13 cellular contexts compared by ENCODE assay signal in the genomic region with DNA sequence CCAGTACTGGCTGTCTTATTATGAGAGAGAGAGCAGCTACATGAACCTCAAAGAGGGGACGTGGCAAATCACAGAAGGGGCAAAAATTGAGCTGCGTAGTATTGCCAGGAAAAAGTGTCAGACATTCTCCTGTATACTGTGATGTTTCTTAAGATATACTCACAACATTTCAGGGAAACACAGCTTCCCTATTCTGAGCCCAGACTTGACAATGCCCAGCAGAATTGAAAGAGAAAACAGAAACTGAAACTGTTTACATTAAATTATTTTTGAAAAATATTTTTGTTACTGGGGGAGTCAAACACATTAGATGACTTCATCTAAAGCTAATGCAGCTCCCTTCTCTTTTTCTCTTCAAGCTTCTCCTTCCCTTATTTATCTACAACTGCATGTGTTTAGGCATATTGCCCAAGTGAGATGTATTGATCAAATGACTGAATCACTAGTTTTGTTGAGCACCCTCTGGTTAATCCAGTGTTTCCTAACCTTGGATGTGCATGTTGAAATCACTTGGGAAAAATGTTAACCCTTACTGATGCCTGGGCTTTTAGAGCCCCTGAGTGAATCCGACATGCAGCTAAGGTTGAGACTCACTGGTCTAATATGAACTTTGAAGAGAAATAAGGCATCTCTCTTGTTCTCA. TPM values are rescaled to one million over a fixed set of nuclear protein-coding genes. Genes with fewer than 3 reads are reported as not detected.
DNase-seq lines count a peak whose midpoint lies in the region; ATAC-seq and TF ChIP-seq lines count a peak whose summit lies in the region.
"Had no signal": no experiment of that assay in that cellular context is flagged by ENCODE, and none has a peak within 500 bp of the region (broad histone marks: within the 10 kb centered on the region; RNA-seq: fewer than 3 reads in every experiment).

No MANE protein-coding gene starts in this region.

- H3K4me1 Mint-ChIP-seq in GM23338 = no peaks in the 10 kb centered on the region

- ATAC-seq in SK-N-SH treated with all-trans-retinoic acid at 6 μM for 48 hours (no peak; the same call in 1 of the 3 replicates), HG02798 (IDR thresholded peaks at IDR 0.05; ENCODE audit: poor library complexity, unreplicated experiment) (peak; percentile 60), GM23338 (no peak)

- H3K27ac ChIP-seq in SK-N-SH (ENCODE audit: low read depth in 2 of 2, low read length in 1 of 2) (no peak overlapping the region), GM23338 (ENCODE audit: low read depth) (no peak overlapping the region)
- H3K27ac ChIP-seq: upper lobe of left lung had no signal

- H3K4me2 ChIP-seq in SK-N-SH (0 out of 2 replicates have a peak overlapping the region, but pooled peaks have one; percentile 24), GM23338 (no peak overlapping the region)

- no peaks in the 10 kb centered on the region for H3K9me3 Mint-ChIP-seq in GM23338

- H3K9me3 ChIP-seq in SK-N-SH = no peaks in the 10 kb centered on the region
- H3K9me3 ChIP-seq: upper lobe of left lung had no signal

- H4K20me1 ChIP-seq in SK-N-SH (ENCODE audit: insufficient read depth) = no peaks in the 10 kb centered on the region
- no peaks in the 10 kb centered on the region for H4K20me1 ChIP-seq in GM23338 (replicated peaks; ENCODE audit: insufficient read depth)

- H3K9me2 ChIP-seq in SK-N-SH (no peaks in the 10 kb centered on the region), GM23338 (ENCODE audit: insufficient read depth) (no peaks in the 10 kb centered on the region)

- CTCF ChIA-PET in SK-N-SH (lab: Yijun Ruan, JAX) = interaction anchor here (1.1 to 4.8 kb wide), 6 partner anchors 25 to 396 kb away, joined by 3 to 23 read pairs (median 4); no protein-coding TSS in a partner anchor

- H3K36me3 ChIP-seq in SK-N-SH (replicated peaks in 1 of 2; ENCODE audit: control insufficient read depth in 1 of 2, insufficient read depth in 2 of 2, low read length in 1 of 2) = no peaks in the 10 kb centered on the region
- H3K36me3 ChIP-seq in GM23338 (ENCODE audit: insufficient read depth) = no peaks in the 10 kb centered on the region
- H3K36me3 ChIP-seq: upper lobe of left lung had no signal

- H3K36me3 Mint-ChIP-seq in GM23338 (ENCODE audit: low read depth) = no peaks in the 10 kb centered on the region

- H3K79me2 ChIP-seq in SK-N-SH (ENCODE audit: insufficient read depth) (no peaks in the 10 kb centered on the region), GM23338 (replicated peaks; ENCODE audit: insufficient read depth) (no peaks in the 10 kb centered on the region)

- H3K4me1 ChIP-seq in SK-N-SH (ENCODE audit: control insufficient read depth in 1 of 2, insufficient read depth in 2 of 2, low read depth in 1 of 2, low read length in 1 of 2) = no peaks in the 10 kb centered on the region; a peak in 1 of 4 replicates
- H3K4me1 ChIP-seq in GM23338 (ENCODE audit: insufficient read depth) = no peaks in the 10 kb centered on the region
- H3K4me1 ChIP-seq: upper lobe of left lung had no signal

- no peak overlapping the region for H2AFZ ChIP-seq in SK-N-SH (ENCODE audit: low read depth)
- H2AFZ ChIP-seq in GM23338 = no peak overlapping the region

- no peak for TF ChIP-seq CTCF in SK-N-SH (IDR thresholded peaks at IDR 0.05)
- TF ChIP-seq CTCF in GM23338 (conservative IDR thresholded peaks at IDR 0.05; ENCODE audit: low read depth in 2 of 2) = no peak

- DNase-seq in SK-N-SH (no peak), MV-4-11 (lab: John Stamatoyannopoulos, UW) (peak; percentile 22), DMS53 treated with DMSO at 0.1 percent for 48 hours (lab: John Stamatoyannopoulos, UW; ENCODE audit: unreplicated experiment) (no peak), GM23338 (ENCODE audit: low spot score) (no peak), COR-L47 (lab: John Stamatoyannopoulos, UW) (no peak), cerebellar nuclear complex (lab: John Stamatoyannopoulos, UW) (no peak)
- DNase-seq: activated CD8-positive, alpha-beta memory T cell treated with anti-CD3 and anti-CD28 coated beads, Interleukin-2, amount 50 U/mL, for 4 hours; DMS153; retina; T1000; upper lobe of left lung had no signal

- H3K4me3 Mint-ChIP-seq in GM23338 = no peak overlapping the region

- H3K27me3 ChIP-seq in SK-N-SH (ENCODE audit: insufficient read depth) (no peaks in the 10 kb centered on the region), GM23338 (ENCODE audit: insufficient read depth) (no peaks in the 10 kb centered on the region)
- H3K27me3 ChIP-seq: upper lobe of left lung had no signal

- no peak overlapping the region for H3K9ac ChIP-seq in SK-N-SH

- TF ChIP-seq EP300 in SK-N-SH (IDR thresholded peaks at IDR 0.05; ENCODE audit: borderline replicate concordance in 1 of 2, low read depth in 1 of 2, low read length in 1 of 2) = no peak

- H3K4me3 ChIP-seq in SK-N-SH (ENCODE audit: low read depth in 2 of 2, low read length in 1 of 2) = no peak overlapping the region
- no peak overlapping the region for H3K4me3 ChIP-seq in GM23338
- H3K4me3 ChIP-seq: upper lobe of left lung had no signal

- POLR2A ChIA-PET in SK-N-SH (lab: Yijun Ruan, JAX) = no interaction called here

- H3F3A ChIP-seq in SK-N-SH (replicated peaks; ENCODE audit: insufficient read depth) = no peaks in the 10 kb centered on the region
- no peaks in the 10 kb centered on the region for H3F3A ChIP-seq in GM23338 (replicated peaks; ENCODE audit: low read depth)

- TF ChIP-seq RAD21 in SK-N-SH (IDR thresholded peaks at IDR 0.05; ENCODE audit: low read length) = no peak

- no peaks in the 10 kb centered on the region for H3K27me3 Mint-ChIP-seq in GM23338 (ENCODE audit: insufficient read depth, low read depth, poor library complexity)

- WGBS in SK-N-SH (ENCODE audit: low lambda C conversion rate) = 80% methylated on average over 3 of the region's 3 CpGs

- no peak overlapping the region for H3K27ac Mint-ChIP-seq in GM23338

TF ChIP-seq in SK-N-SH, 30 proteins besides CTCF, POLR2A, EP300 and RAD21 (continues in another document):
- no peak for TF ChIP-seq RXRA (IDR thresholded peaks at IDR 0.05; ENCODE audit: borderline replicate concordance, low read depth)
- TF ChIP-seq SIN3A (IDR thresholded peaks at IDR 0.05; ENCODE audit: borderline replicate concordance, low read depth, low read length) = no peak
- no peak for TF ChIP-seq POLR2AphosphoS5 (IDR thresholded peaks at IDR 0.05; ENCODE audit: low read depth, low read length)
- no peak for TF ChIP-seq NRF1 (IDR thresholded peaks at IDR 0.05; ENCODE audit: low read depth, low read length)
- TF ChIP-seq, protein P1, sequence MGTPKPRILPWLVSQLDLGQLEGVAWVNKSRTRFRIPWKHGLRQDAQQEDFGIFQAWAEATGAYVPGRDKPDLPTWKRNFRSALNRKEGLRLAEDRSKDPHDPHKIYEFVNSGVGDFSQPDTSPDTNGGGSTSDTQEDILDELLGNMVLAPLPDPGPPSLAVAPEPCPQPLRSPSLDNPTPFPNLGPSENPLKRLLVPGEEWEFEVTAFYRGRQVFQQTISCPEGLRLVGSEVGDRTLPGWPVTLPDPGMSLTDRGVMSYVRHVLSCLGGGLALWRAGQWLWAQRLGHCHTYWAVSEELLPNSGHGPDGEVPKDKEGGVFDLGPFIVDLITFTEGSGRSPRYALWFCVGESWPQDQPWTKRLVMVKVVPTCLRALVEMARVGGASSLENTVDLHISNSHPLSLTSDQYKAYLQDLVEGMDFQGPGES (IDR thresholded peaks at IDR 0.05; ENCODE audit: low read depth, low read length) = no peak
- no peak for TF ChIP-seq FOXJ3 (CRISPR knock-in tag; IDR thresholded peaks at IDR 0.05)
- no peak for TF ChIP-seq TCF12 (IDR thresholded peaks at IDR 0.05)

TF ChIP-seq in SK-N-SH treated with all-trans-retinoic acid at 6 μM for 48 hours, 23 proteins besides CTCF, POLR2A, EP300 and RAD21 (continues in another document):
- no peak for TF ChIP-seq SNAI2 (CRISPR knock-in tag; IDR thresholded peaks at IDR 0.05)
- TF ChIP-seq, protein P2, sequence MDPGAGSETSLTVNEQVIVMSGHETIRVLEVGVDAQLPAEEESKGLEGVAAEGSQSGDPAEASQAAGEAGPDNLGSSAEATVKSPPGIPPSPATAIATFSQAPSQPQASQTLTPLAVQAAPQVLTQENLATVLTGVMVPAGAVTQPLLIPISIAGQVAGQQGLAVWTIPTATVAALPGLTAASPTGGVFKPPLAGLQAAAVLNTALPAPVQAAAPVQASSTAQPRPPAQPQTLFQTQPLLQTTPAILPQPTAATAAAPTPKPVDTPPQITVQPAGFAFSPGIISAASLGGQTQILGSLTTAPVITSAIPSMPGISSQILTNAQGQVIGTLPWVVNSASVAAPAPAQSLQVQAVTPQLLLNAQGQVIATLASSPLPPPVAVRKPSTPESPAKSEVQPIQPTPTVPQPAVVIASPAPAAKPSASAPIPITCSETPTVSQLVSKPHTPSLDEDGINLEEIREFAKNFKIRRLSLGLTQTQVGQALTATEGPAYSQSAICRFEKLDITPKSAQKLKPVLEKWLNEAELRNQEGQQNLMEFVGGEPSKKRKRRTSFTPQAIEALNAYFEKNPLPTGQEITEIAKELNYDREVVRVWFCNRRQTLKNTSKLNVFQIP (CRISPR knock-in tag; IDR thresholded peaks at IDR 0.05; ENCODE audit: borderline replicate concordance, low read depth) = no peak
- TF ChIP-seq ISL1 (CRISPR knock-in tag; IDR thresholded peaks at IDR 0.05) = no peak

RNA-seq across cellular contexts. Expression of a gene that starts 39.5 kb away (rescaled TPM):
- 5.8 and 7.3 TPM in 2 replicates for polyA plus RNA-seq in SK-N-SH (2012; rRNA removed)
- 5.6 and 6.6 TPM in 2 replicates for polyA plus RNA-seq in SK-N-SH (2012; cell fraction: cytosol; rRNA removed)
- polyA plus RNA-seq in SK-N-SH (2012; cell fraction: nucleus; rRNA removed) = 10.8 and 18.0 TPM in 2 replicates
- 16.4 and 22.0 TPM in 2 replicates for total RNA-seq in GM23338 (2014; rRNA removed; shearing (Covaris generic))
- 9.5 and 14.7 TPM in 2 replicates for polyA plus RNA-seq in GM23338 (2016; fragmentation: Nextera tagmentation; extraction: Ambion mirVana)
